8 cellular contexts compared by ENCODE assay signal in the genomic region with DNA sequence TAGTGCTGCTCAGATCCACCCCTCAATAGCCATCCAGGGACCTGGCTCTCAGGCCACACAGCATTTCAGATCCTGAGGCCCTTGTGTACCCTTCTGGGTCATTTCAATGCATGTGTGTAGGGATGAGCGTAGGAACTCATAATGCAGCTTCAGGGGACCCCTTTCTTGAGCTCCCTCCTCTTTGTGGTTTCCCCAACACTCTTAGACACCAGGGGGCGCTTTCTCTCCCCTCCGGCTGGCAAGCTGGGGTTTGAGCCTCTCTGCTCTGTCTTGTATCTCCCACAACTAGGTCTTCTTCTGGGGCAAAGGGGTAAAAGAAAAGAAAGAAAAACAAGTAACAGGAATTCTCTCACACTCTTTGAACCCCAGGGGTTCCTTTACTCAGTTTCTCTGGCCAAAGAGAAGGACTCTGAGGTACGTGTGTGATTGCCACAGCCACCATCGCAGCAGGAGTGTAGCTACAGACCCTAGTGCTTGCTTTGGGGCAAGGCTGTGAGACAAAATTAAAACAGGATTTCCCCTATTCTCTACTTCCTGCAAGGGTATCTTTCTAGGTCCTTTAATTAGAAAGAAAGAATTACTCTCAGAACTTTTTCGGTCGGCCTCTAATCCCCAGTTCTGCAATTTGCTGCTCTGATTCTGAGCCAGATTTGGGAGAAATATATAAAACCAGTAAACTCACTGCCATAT. TPM values are rescaled to one million over a fixed set of nuclear protein-coding genes. Genes with fewer than 3 reads are reported as not detected.
DNase-seq lines count a peak whose midpoint lies in the region; ATAC-seq and TF ChIP-seq lines count a peak whose summit lies in the region.

No MANE protein-coding gene starts in this region.

- TF ChIP-seq CTCF in AG10803 (conservative IDR thresholded peaks at IDR 0.05; ENCODE audit: low read length), result peak; percentile 79
- peak; percentile 88 for TF ChIP-seq CTCF in fibroblast of pulmonary artery (IDR thresholded peaks at IDR 0.05; ENCODE audit: low read length, missing control alignments)
- peak in 1 of 3 donors; percentile 13 for TF ChIP-seq CTCF in omental fat pad (IDR thresholded peaks at IDR 0.05)

- peaks cover 0 to 1% of the 10 kb centered on the region in 2 donors for H3K4me1 ChIP-seq in aorta (ENCODE audit: control insufficient read depth in 1 of 2, insufficient read depth in 2 of 2, low read length in 2 of 2)

- no peak overlapping the region for H3K4me3 ChIP-seq in AG10803 (ENCODE audit: low read length)
- no peak overlapping the region for H3K4me3 ChIP-seq in fibroblast of pulmonary artery (replicated peaks; ENCODE audit: low read depth, low read length)
- H3K4me3 ChIP-seq in aorta (ENCODE audit: low read length in 2 of 2), result no peak overlapping the region

- ATAC-seq in GM18502 (IDR thresholded peaks at IDR 0.05; ENCODE audit: poor library complexity, unreplicated experiment), result peak; percentile 97
- ATAC-seq in HG02870 (IDR thresholded peaks at IDR 0.05; ENCODE audit: unreplicated experiment), result peak; percentile 83
- ATAC-seq in omental fat pad (ENCODE audit: low FRiP score), result peak; percentile 54
- ATAC-seq in aorta (ENCODE audit: low FRiP score), result peak; percentile 56

- no peak overlapping the region for H3K27ac ChIP-seq in aorta (ENCODE audit: low read depth in 1 of 2, low read length in 2 of 2)

- intact Hi-C loops in aorta (cut with DNase I), result loop anchor here (2.0 to 10.0 kb wide), 3 partner anchors 96 to 308 kb away; no protein-coding TSS in a partner anchor

- 70 to 72% methylated on average over 7 of the region's 7 CpGs for whole genome bisulfite sequencing in aorta, 2 donors

- no peaks in the 10 kb centered on the region for H3K9me3 ChIP-seq in aorta (ENCODE audit: control insufficient read depth, low read length)

- no peaks in the 10 kb centered on the region for H3K27me3 ChIP-seq in aorta (ENCODE audit: control insufficient read depth in 1 of 2, insufficient read depth in 2 of 2, low read length in 1 of 2)

- H3K36me3 ChIP-seq in aorta (ENCODE audit: control insufficient read depth in 1 of 2, insufficient read depth in 2 of 2, low read length in 1 of 2), result peaks cover 2 to 3% of the 10 kb centered on the region in 2 donors

- peak; percentile 51 for DNase-seq in AG10803 (ENCODE audit: low read depth)
- peak; percentile 29 for DNase-seq in NCI-H1694 treated with DMSO at 0.1 percent for 48 hours (lab: John Stamatoyannopoulos, UW)
- peak; percentile 56 to 69 for DNase-seq in activated CD4-positive, alpha-beta T cell treated with anti-CD3 and anti-CD28 coated beads, Interleukin-2, amount 50 U/mL, for 48 hours
- peak; percentile 63 for DNase-seq in fibroblast of pulmonary artery (ENCODE audit: low read depth)
- DNase-seq in omental fat pad (ENCODE audit: low spot score), result peak; percentile 55
- peak; percentile 66 to 81 for DNase-seq in aorta

RNA-seq across cellular contexts. Expression of a gene that starts 38.0 kb away (rescaled TPM):
- total RNA-seq in omental fat pad (1 to 10 TPM; 1.9 to 5.3 (median 2.4) TPM), aorta (1 to 10 TPM; 4.2 to 5.5 TPM)
- polyA plus RNA-seq in aorta, result 1 to 10 TPM in 1 of 2 donors, not detected in 1; 3.4 TPM
